ENCODE assay signal across 25 cellular contexts in genomic region chr3:114310701-114311100, GRCh38. TPM values are rescaled to one million over a fixed set of nuclear protein-coding genes. Genes with fewer than 3 reads are reported as not detected.
A peak's percentile ranks its signal among the peaks of the same experiment; 100 is the strongest.
DNase-seq lines count a peak whose midpoint lies in the region; ATAC-seq, FAIRE-seq and TF ChIP-seq lines count a peak whose summit lies in the region.
"Had no signal": no experiment of that assay in that cellular context is flagged by ENCODE, and none has a peak within 500 bp of the region (broad histone marks: within the 10 kb centered on the region; RNA-seq: fewer than 3 reads in every experiment).

No MANE protein-coding gene starts in this region.

- H3K27ac Mint-ChIP-seq in activated CD8-positive, alpha-beta memory T cell treated with anti-CD3 and anti-CD28 coated beads, Interleukin-2, amount 10 ng/mL, durations not matched to agents 7 days and 5 days, result peak overlapping the region; percentile 68
- H3K27ac Mint-ChIP-seq in activated T-helper 2 cell treated with anti-CD3 and anti-CD28 coated beads, Interferon-gamma antibody, Interleukin-2, Interleukin-4, amounts not matched to agents 10 μg/mL and 5 μg/mL and 100 μg/mL, durations not matched to agents 14 hours and 24 hours and 36 hours, result peak overlapping the region; percentile 55
- H3K27ac Mint-ChIP-seq in natural killer cell treated with Interleukin-12 subunit alpha and Interleukin-12 subunit beta and Interleukin-15 and Interleukin-18, amount 100 ng/mL, for 72 hours, result peak overlapping the region; percentile 81 to 91
- H3K27ac Mint-ChIP-seq: GM23338, nephron, progenitor cell of endocrine pancreas had no signal

- H3K9me3 Mint-ChIP-seq in activated CD8-positive, alpha-beta memory T cell treated with anti-CD3 and anti-CD28 coated beads, Interleukin-2, amount 10 ng/mL, durations not matched to agents 7 days and 5 days (ENCODE audit: low read depth), result no peaks in the 10 kb centered on the region
- H3K9me3 Mint-ChIP-seq in activated T-helper 2 cell treated with anti-CD3 and anti-CD28 coated beads, Interferon-gamma antibody, Interleukin-2, Interleukin-4, amounts not matched to agents 10 μg/mL and 5 μg/mL and 100 μg/mL, durations not matched to agents 14 hours and 24 hours and 36 hours, result no peaks in the 10 kb centered on the region
- H3K9me3 Mint-ChIP-seq in natural killer cell treated with Interleukin-12 subunit alpha and Interleukin-12 subunit beta and Interleukin-15 and Interleukin-18, amount 100 ng/mL, for 72 hours, result peaks cover 7% of the 10 kb centered on the region
- H3K9me3 Mint-ChIP-seq: GM23338, nephron had no signal

- H3K4me1 Mint-ChIP-seq in activated CD8-positive, alpha-beta memory T cell treated with anti-CD3 and anti-CD28 coated beads, Interleukin-2, amount 10 ng/mL, durations not matched to agents 7 days and 5 days, result peaks cover 83% of the 10 kb centered on the region
- H3K4me1 Mint-ChIP-seq in activated T-helper 2 cell treated with anti-CD3 and anti-CD28 coated beads, Interferon-gamma antibody, Interleukin-2, Interleukin-4, amounts not matched to agents 10 μg/mL and 5 μg/mL and 100 μg/mL, durations not matched to agents 14 hours and 24 hours and 36 hours (ENCODE audit: low read depth), result peaks cover 56% of the 10 kb centered on the region
- H3K4me1 Mint-ChIP-seq in natural killer cell treated with Interleukin-12 subunit alpha and Interleukin-12 subunit beta and Interleukin-15 and Interleukin-18, amount 100 ng/mL, for 72 hours (ENCODE audit: low read depth in 2 of 2), result peaks cover 62 to 76% of the 10 kb centered on the region in 2 donors
- H3K4me1 Mint-ChIP-seq: GM23338, nephron had no signal

- H3K4me3 Mint-ChIP-seq in activated CD8-positive, alpha-beta memory T cell treated with anti-CD3 and anti-CD28 coated beads, Interleukin-2, amount 10 ng/mL, durations not matched to agents 7 days and 5 days, result no peak overlapping the region
- no peak overlapping the region for H3K4me3 Mint-ChIP-seq in activated T-helper 2 cell treated with anti-CD3 and anti-CD28 coated beads, Interferon-gamma antibody, Interleukin-2, Interleukin-4, amounts not matched to agents 10 μg/mL and 5 μg/mL and 100 μg/mL, durations not matched to agents 14 hours and 24 hours and 36 hours (ENCODE audit: low read depth)
- H3K4me3 Mint-ChIP-seq in natural killer cell treated with Interleukin-12 subunit alpha and Interleukin-12 subunit beta and Interleukin-15 and Interleukin-18, amount 100 ng/mL, for 72 hours, result peak overlapping the region; percentile 43
- H3K4me3 Mint-ChIP-seq: GM23338, nephron had no signal

- peak; percentile 14 for FAIRE-seq in GM12892 (lab: Jason Lieb, UNC)
- FAIRE-seq: frontal cortex had no signal

- no peaks in the 10 kb centered on the region for H3K27me3 Mint-ChIP-seq in activated CD8-positive, alpha-beta memory T cell treated with anti-CD3 and anti-CD28 coated beads, Interleukin-2, amount 10 ng/mL, durations not matched to agents 7 days and 5 days
- H3K27me3 Mint-ChIP-seq in activated T-helper 2 cell treated with anti-CD3 and anti-CD28 coated beads, Interferon-gamma antibody, Interleukin-2, Interleukin-4, amounts not matched to agents 10 μg/mL and 5 μg/mL and 100 μg/mL, durations not matched to agents 14 hours and 24 hours and 36 hours (ENCODE audit: low read depth), result no peaks in the 10 kb centered on the region
- H3K27me3 Mint-ChIP-seq in natural killer cell treated with Interleukin-12 subunit alpha and Interleukin-12 subunit beta and Interleukin-15 and Interleukin-18, amount 100 ng/mL, for 72 hours, result no peaks in the 10 kb centered on the region
- H3K27me3 Mint-ChIP-seq: progenitor cell of endocrine pancreas had no signal

- no peak for ATAC-seq in activated CD8-positive, alpha-beta memory T cell treated with anti-CD3 and anti-CD28 coated beads, Interleukin-2, amount 10 ng/mL, durations not matched to agents 7 days and 5 days
- peak; percentile 36 to 47 for ATAC-seq in natural killer cell treated with Interleukin-12 subunit alpha and Interleukin-12 subunit beta and Interleukin-15 and Interleukin-18, amount 100 ng/mL, for 72 hours
- no peak for ATAC-seq in GM21786 (IDR thresholded peaks at IDR 0.05; ENCODE audit: unreplicated experiment)
- ATAC-seq: GM23338 had no signal

- intact Hi-C loops in activated T-helper 2 cell treated with anti-CD3 and anti-CD28 coated beads, Interferon-gamma antibody, Interleukin-2, Interleukin-4, amounts not matched to agents 10 μg/mL and 5 μg/mL and 100 μg/mL, durations not matched to agents 14 hours and 24 hours and 36 hours (cut with micrococcal nuclease), result loop anchor here (2.0 kb wide), 1 partner anchor 68 kb away; no protein-coding TSS in a partner anchor

- peaks cover 78% of the 10 kb centered on the region for H3K36me3 Mint-ChIP-seq in activated CD8-positive, alpha-beta memory T cell treated with anti-CD3 and anti-CD28 coated beads, Interleukin-2, amount 10 ng/mL, durations not matched to agents 7 days and 5 days
- H3K36me3 Mint-ChIP-seq in activated T-helper 2 cell treated with anti-CD3 and anti-CD28 coated beads, Interferon-gamma antibody, Interleukin-2, Interleukin-4, amounts not matched to agents 10 μg/mL and 5 μg/mL and 100 μg/mL, durations not matched to agents 14 hours and 24 hours and 36 hours (ENCODE audit: low read depth), result peaks cover 16% of the 10 kb centered on the region
- peaks cover 14% of the 10 kb centered on the region for H3K36me3 Mint-ChIP-seq in natural killer cell treated with Interleukin-12 subunit alpha and Interleukin-12 subunit beta and Interleukin-15 and Interleukin-18, amount 100 ng/mL, for 72 hours

- no peak for TF ChIP-seq POLR2A in GM12892 (IDR thresholded peaks at IDR 0.05; ENCODE audit: low read depth, low read length)

- CTCF ChIA-PET in activated CD8-positive, alpha-beta memory T cell treated with anti-CD3 and anti-CD28 coated beads, Interleukin-2, amount 10 ng/mL, durations not matched to agents 7 days and 5 days (lab: Charles Lee), result interaction anchor here (0.9 to 10.9 kb wide), 5 partner anchors 12 to 97 kb away, joined by 3 to 156 read pairs (median 6); partner anchors contain the start of gene TIGIT

- DNase-seq in activated CD8-positive, alpha-beta memory T cell treated with anti-CD3 and anti-CD28 coated beads, Interleukin-2, amount 10 ng/mL, durations not matched to agents 7 days and 5 days, result no peak
- DNase-seq in activated CD8-positive, alpha-beta memory T cell treated with anti-CD3 and anti-CD28 coated beads, Interleukin-2, amount 50 U/mL, for 48 hours, result no peak
- DNase-seq in GM12892 (ENCODE audit: insufficient read length), result no peak
- DNase-seq in activated T-helper 2 cell treated with anti-CD3 and anti-CD28 coated beads, Interferon-gamma antibody, Interleukin-2, Interleukin-4, amounts not matched to agents 10 μg/mL and 5 μg/mL and 100 μg/mL, durations not matched to agents 14 hours and 24 hours and 36 hours (ENCODE audit: low spot score), result no peak
- DNase-seq in natural killer cell treated with Interleukin-12 subunit alpha and Interleukin-12 subunit beta and Interleukin-15 and Interleukin-18, amount 100 ng/mL, for 72 hours (ENCODE audit: low spot score), result no peak
- no peak for DNase-seq in D341Med (ENCODE audit: low spot score)
- no peak for DNase-seq in RKO (ENCODE audit: low spot score)
- DNase-seq: activated CD4-positive, alpha-beta T cell treated with anti-CD3 and anti-CD28 coated beads for 4 hours; adrenal gland; DMS53; dorsolateral prefrontal cortex; mesendoderm; NCI-H1092 treated with DMSO at 0.1 percent for 48 hours; NCI-H2081; NCI-H446 treated with DMSO at 0.1 percent for 48 hours; NK-92 treated with Interleukin-12 subunit alpha and Interleukin-12 subunit beta, amount 100 ng/mL, for 24 hours; testis had no signal

RNA-seq across cellular contexts. Expression of gene TIGIT, which starts 16.9 kb away (rescaled TPM):
- 100 to 1,000 TPM; 129 to 367 TPM for total RNA-seq in activated CD8-positive, alpha-beta memory T cell treated with anti-CD3 and anti-CD28 coated beads, Interleukin-2, amount 10 ng/mL, durations not matched to agents 7 days and 5 days
- polyA plus RNA-seq in GM12892 (2012; ENCODE audit: missing spikeins), result 10.9 TPM
- total RNA-seq in activated T-helper 2 cell treated with anti-CD3 and anti-CD28 coated beads, Interferon-gamma antibody, Interleukin-2, Interleukin-4, amounts not matched to agents 10 μg/mL and 5 μg/mL and 100 μg/mL, durations not matched to agents 14 hours and 24 hours and 36 hours, result 6.3 and 6.7 TPM in 2 replicates
- 10 to 100 TPM; 13.7 to 15.7 TPM for total RNA-seq in natural killer cell treated with Interleukin-12 subunit alpha and Interleukin-12 subunit beta and Interleukin-15 and Interleukin-18, amount 100 ng/mL, for 72 hours
- total RNA-seq: cardiac muscle cell, frontal cortex, HT-29, progenitor cell of endocrine pancreas, RPMI7951 had no signal
- polyA plus RNA-seq: cardiac muscle cell had no signal

Comparison
In these comparisons a context has a peak if more than half of its experiments do, and no peak if none do; other contexts are left out.
1. ATAC-seq: peak in natural killer cell treated with Interleukin-12 subunit alpha and Interleukin-12 subunit beta and Interleukin-15 and Interleukin-18, amount 100 ng/mL, for 72 hours (2 of 2); none in activated CD8-positive, alpha-beta memory T cell treated with anti-CD3 and anti-CD28 coated beads, Interleukin-2, amount 10 ng/mL, durations not matched to agents 7 days and 5 days (single experiment) and GM21786 (single experiment).
2. RNA of gene TIGIT, which starts 16.9 kb away (total RNA-seq): 129 to 367 TPM in activated CD8-positive, alpha-beta memory T cell treated with anti-CD3 and anti-CD28 coated beads, Interleukin-2, amount 10 ng/mL, durations not matched to agents 7 days and 5 days; 13.7 to 15.7 TPM in natural killer cell treated with Interleukin-12 subunit alpha and Interleukin-12 subunit beta and Interleukin-15 and Interleukin-18, amount 100 ng/mL, for 72 hours and 6.3 to 6.7 TPM in activated T-helper 2 cell treated with anti-CD3 and anti-CD28 coated beads, Interferon-gamma antibody, Interleukin-2, Interleukin-4, amounts not matched to agents 10 μg/mL and 5 μg/mL and 100 μg/mL, durations not matched to agents 14 hours and 24 hours and 36 hours; every median in the first group is over 4 times any median in the second.
3. Peak in every context shown above with its lines, with median percentiles within 50 percentile points of each other: H3K27ac Mint-ChIP-seq.